33 cellular contexts compared by ENCODE assay signal in genomic region chr3:74343391-74343790, GRCh38.
DNase-seq lines count a peak whose midpoint lies in the region; ATAC-seq and TF ChIP-seq lines count a peak whose summit lies in the region.
"Had no signal": no experiment of that assay in that cellular context is flagged by ENCODE, and none has a peak within 500 bp of the region (broad histone marks: within the 10 kb centered on the region; RNA-seq: fewer than 3 reads in every experiment).

No MANE protein-coding gene starts in this region.

- H2BK15ac ChIP-seq in mesendoderm (replicated peaks; ENCODE audit: low read depth) = no peak overlapping the region

- ATAC-seq in HG02610 (IDR thresholded peaks at IDR 0.05; ENCODE audit: unreplicated experiment) = no peak
- no peak for ATAC-seq in activated CD8-positive, alpha-beta memory T cell treated with anti-CD3 and anti-CD28 coated beads, Interleukin-2, amount 10 ng/mL, durations not matched to agents 7 days and 5 days
- ATAC-seq: A549; CD8-positive, alpha-beta T cell had no signal

- no peak overlapping the region for H3K27ac Mint-ChIP-seq in activated CD8-positive, alpha-beta memory T cell treated with anti-CD3 and anti-CD28 coated beads, Interleukin-2, amount 10 ng/mL, durations not matched to agents 7 days and 5 days
- H3K27ac Mint-ChIP-seq: B cell; CD14-positive monocyte; CD4-positive, alpha-beta memory T cell; CD4-positive, alpha-beta T cell; CD4-positive, CD25-positive, alpha-beta regulatory T cell; CD8-positive, alpha-beta memory T cell; CD8-positive, alpha-beta T cell had no signal

- H2AK5ac ChIP-seq in mesendoderm (ENCODE audit: low read length) (no peak overlapping the region), trophoblast cell (ENCODE audit: low read length) (no peak overlapping the region)

- H3K18ac ChIP-seq in mesendoderm (ENCODE audit: low read length) = no peak overlapping the region
- H3K18ac ChIP-seq in trophoblast cell (ENCODE audit: low read length) = no peak overlapping the region

- no peak overlapping the region for H3K23ac ChIP-seq in mesendoderm (ENCODE audit: low read length)
- no peak overlapping the region for H3K23ac ChIP-seq in trophoblast cell (ENCODE audit: low read length)

- peak overlapping the region; percentile 31 for H3K27ac ChIP-seq in VCaP
- H3K27ac ChIP-seq in mesendoderm (ENCODE audit: low read depth, low read length) = no peak overlapping the region
- H3K27ac ChIP-seq in trophoblast cell (ENCODE audit: low read depth, low read length) = no peak overlapping the region
- H3K27ac ChIP-seq: 22Rv1; A549; BLaER1; BLaER1 treated with 17β-estradiol and CSF1 and Interleukin-3, amounts not matched to agents 10 nM and 100 nM; C4-2B had no signal

- H3K36me3 ChIP-seq in mesendoderm (ENCODE audit: control insufficient read depth, insufficient read depth, low read length) = no peaks in the 10 kb centered on the region
- no peaks in the 10 kb centered on the region for H3K36me3 ChIP-seq in trophoblast cell (ENCODE audit: control insufficient read depth in 1 of 2, insufficient read depth in 2 of 2, low read length in 2 of 2)
- H3K36me3 ChIP-seq: BE2C; BLaER1; BLaER1 treated with 17β-estradiol and CSF1 and Interleukin-3, amounts not matched to agents 10 nM and 100 nM had no signal

- no peaks in the 10 kb centered on the region for H3K9me3 ChIP-seq in trophoblast cell (ENCODE audit: insufficient read depth, low read depth, low read length)
- H3K9me3 ChIP-seq: A549; BE2C; BLaER1; BLaER1 treated with 17β-estradiol and CSF1 and Interleukin-3, amounts not matched to agents 10 nM and 100 nM; Caco-2 had no signal

- no peak for TF ChIP-seq CTCF in VCaP (conservative IDR thresholded peaks at IDR 0.05)

- H2BK5ac ChIP-seq in mesendoderm (ENCODE audit: low read length) (no peak overlapping the region), trophoblast cell (ENCODE audit: low read depth, low read length, poor library complexity) (no peak overlapping the region)

- H3K4me1 Mint-ChIP-seq in activated CD8-positive, alpha-beta memory T cell treated with anti-CD3 and anti-CD28 coated beads, Interleukin-2, amount 10 ng/mL, durations not matched to agents 7 days and 5 days = no peaks in the 10 kb centered on the region
- H3K4me1 Mint-ChIP-seq: B cell; CD14-positive monocyte; CD4-positive, alpha-beta memory T cell; CD4-positive, CD25-positive, alpha-beta regulatory T cell; CD8-positive, alpha-beta memory T cell had no signal

- H3K79me1 ChIP-seq in mesendoderm (ENCODE audit: low read length) (no peaks in the 10 kb centered on the region), trophoblast cell (ENCODE audit: low read length) (no peaks in the 10 kb centered on the region)

- H4K5ac ChIP-seq in mesendoderm (ENCODE audit: low read length) = no peak overlapping the region

- H4K91ac ChIP-seq in trophoblast cell (ENCODE audit: low read depth, low read length) = no peak overlapping the region

- no peak overlapping the region for H3K4me3 ChIP-seq in mesendoderm (ENCODE audit: low read length)
- no peak overlapping the region for H3K4me3 ChIP-seq in trophoblast cell (ENCODE audit: low read depth, low read length)
- H3K4me3 ChIP-seq: A549; BLaER1; BLaER1 treated with 17β-estradiol and CSF1 and Interleukin-3, amounts not matched to agents 10 nM and 100 nM had no signal

- no peak overlapping the region for H3K4me2 ChIP-seq in mesendoderm (ENCODE audit: low read length)
- no peak overlapping the region for H3K4me2 ChIP-seq in trophoblast cell (ENCODE audit: low read length)
- H3K4me2 ChIP-seq: A549; BLaER1; BLaER1 treated with 17β-estradiol and CSF1 and Interleukin-3, amounts not matched to agents 10 nM and 100 nM had no signal

- no peaks in the 10 kb centered on the region for H3K27me3 ChIP-seq in mesendoderm (ENCODE audit: insufficient read depth, low read length, poor library complexity)
- H3K27me3 ChIP-seq in trophoblast cell (ENCODE audit: insufficient read depth, low read length) = no peaks in the 10 kb centered on the region
- H3K27me3 ChIP-seq: BE2C; BLaER1; BLaER1 treated with 17β-estradiol and CSF1 and Interleukin-3, amounts not matched to agents 10 nM and 100 nM had no signal

- no peaks in the 10 kb centered on the region for H3K36me3 Mint-ChIP-seq in activated CD8-positive, alpha-beta memory T cell treated with anti-CD3 and anti-CD28 coated beads, Interleukin-2, amount 10 ng/mL, durations not matched to agents 7 days and 5 days
- H3K36me3 Mint-ChIP-seq: CD14-positive monocyte; CD4-positive, alpha-beta memory T cell; CD4-positive, CD25-positive, alpha-beta regulatory T cell; CD8-positive, alpha-beta memory T cell; CD8-positive, alpha-beta T cell had no signal

- CTCF ChIA-PET in activated CD8-positive, alpha-beta memory T cell treated with anti-CD3 and anti-CD28 coated beads, Interleukin-2, amount 10 ng/mL, durations not matched to agents 7 days and 5 days (lab: Charles Lee) = no interaction called here

- H3K4me3 Mint-ChIP-seq in activated CD8-positive, alpha-beta memory T cell treated with anti-CD3 and anti-CD28 coated beads, Interleukin-2, amount 10 ng/mL, durations not matched to agents 7 days and 5 days = no peak overlapping the region
- H3K4me3 Mint-ChIP-seq: B cell; CD14-positive monocyte; CD4-positive, alpha-beta memory T cell; CD4-positive, alpha-beta T cell; CD4-positive, CD25-positive, alpha-beta regulatory T cell; CD8-positive, alpha-beta memory T cell; CD8-positive, alpha-beta T cell had no signal

- H3K9me3 Mint-ChIP-seq in activated CD8-positive, alpha-beta memory T cell treated with anti-CD3 and anti-CD28 coated beads, Interleukin-2, amount 10 ng/mL, durations not matched to agents 7 days and 5 days (ENCODE audit: low read depth) = peaks cover 8% of the 10 kb centered on the region

- DNase-seq in mesendoderm (peak; percentile 14), trophoblast cell (peak; percentile 47 to 90), Ammon's horn (ENCODE audit: low spot score) (no peak)
- DNase-seq in activated CD8-positive, alpha-beta memory T cell treated with anti-CD3 and anti-CD28 coated beads, Interleukin-2, amount 10 ng/mL, durations not matched to agents 7 days and 5 days = no peak
- DNase-seq: 8988T; ACHN; AML-193; BE2C; C1 segment of cervical spinal cord; Caco-2; Calu3; CD4-positive, alpha-beta memory T cell; CD4-positive, alpha-beta T cell; CD4-positive, CD25-positive, alpha-beta regulatory T cell; CD8-positive, alpha-beta memory T cell; CD8-positive, alpha-beta T cell; COR-L47; DMS 273 treated with DMSO at 0.1 percent for 48 hours; DMS153; DMS53; DMS79; DMS79 treated with DMSO at 0.1 percent for 48 hours; DND-41; EL had no signal

- no peak overlapping the region for H2AFZ ChIP-seq in trophoblast cell (ENCODE audit: insufficient read depth, low read length, poor library complexity)

- H3K14ac ChIP-seq in trophoblast cell (ENCODE audit: low read length) = no peak overlapping the region

- H3K4ac ChIP-seq in mesendoderm (ENCODE audit: low read depth, low read length) (no peak overlapping the region), trophoblast cell (ENCODE audit: low read depth, low read length) (no peak overlapping the region)

- WGBS in mesendoderm (ENCODE audit: extremely low coverage, insufficient coverage, low lambda C conversion rate) = no CpG with 5 or more reads among the region's 4 CpGs
- no CpG with 5 or more reads among the region's 4 CpGs for WGBS in trophoblast cell (ENCODE audit: extremely low coverage, insufficient coverage, insufficient read length)

- no peak overlapping the region for H3K56ac ChIP-seq in mesendoderm (ENCODE audit: low read length)

- H3K4me1 ChIP-seq in mesendoderm (ENCODE audit: control insufficient read depth, low read depth, low read length) (no peaks in the 10 kb centered on the region), trophoblast cell (ENCODE audit: control insufficient read depth in 1 of 2, insufficient read depth in 2 of 2, low read length in 2 of 2) (no peaks in the 10 kb centered on the region)
- H3K4me1 ChIP-seq: A549; BE2C; BLaER1; BLaER1 treated with 17β-estradiol and CSF1 and Interleukin-3, amounts not matched to agents 10 nM and 100 nM; Caco-2 had no signal

- H4K8ac ChIP-seq in mesendoderm (ENCODE audit: low read depth, low read length) = no peak overlapping the region
- no peak overlapping the region for H4K8ac ChIP-seq in trophoblast cell (ENCODE audit: low read depth, low read length)

- H2BK120ac ChIP-seq in mesendoderm (ENCODE audit: low read depth, low read length) (no peak overlapping the region), trophoblast cell (ENCODE audit: insufficient read depth, low read length, poor library complexity) (no peak overlapping the region)

- H3K27me3 Mint-ChIP-seq in activated CD8-positive, alpha-beta memory T cell treated with anti-CD3 and anti-CD28 coated beads, Interleukin-2, amount 10 ng/mL, durations not matched to agents 7 days and 5 days = no peaks in the 10 kb centered on the region
- H3K27me3 Mint-ChIP-seq: B cell; CD4-positive, alpha-beta memory T cell; CD4-positive, alpha-beta T cell; CD4-positive, CD25-positive, alpha-beta regulatory T cell; CD8-positive, alpha-beta memory T cell had no signal

- H3K79me2 ChIP-seq in mesendoderm (ENCODE audit: control insufficient read depth, insufficient read depth, low read length) (no peaks in the 10 kb centered on the region), trophoblast cell (ENCODE audit: control insufficient read depth, insufficient read depth, low read length, poor library complexity) (no peaks in the 10 kb centered on the region)

- H2BK12ac ChIP-seq in trophoblast cell (ENCODE audit: low read length) = no peak overlapping the region

- H4K12ac ChIP-seq in trophoblast cell (ENCODE audit: low read depth, low read length) = no peak overlapping the region

- H3K9ac ChIP-seq in mesendoderm (ENCODE audit: low read length) = no peak overlapping the region
- no peak overlapping the region for H3K9ac ChIP-seq in trophoblast cell (ENCODE audit: low read length)
- H3K9ac ChIP-seq: BLaER1; BLaER1 treated with 17β-estradiol and CSF1 and Interleukin-3, amounts not matched to agents 10 nM and 100 nM had no signal

Comparison
In these comparisons a context has a peak if more than half of its experiments do, and no peak if none do; other contexts are left out.
1. DNase-seq: peak in mesendoderm (single experiment) and trophoblast cell (2 of 2); none in Ammon's horn (single experiment) and activated CD8-positive, alpha-beta memory T cell treated with anti-CD3 and anti-CD28 coated beads, Interleukin-2, amount 10 ng/mL, durations not matched to agents 7 days and 5 days (single experiment).